In the genomic region with DNA sequence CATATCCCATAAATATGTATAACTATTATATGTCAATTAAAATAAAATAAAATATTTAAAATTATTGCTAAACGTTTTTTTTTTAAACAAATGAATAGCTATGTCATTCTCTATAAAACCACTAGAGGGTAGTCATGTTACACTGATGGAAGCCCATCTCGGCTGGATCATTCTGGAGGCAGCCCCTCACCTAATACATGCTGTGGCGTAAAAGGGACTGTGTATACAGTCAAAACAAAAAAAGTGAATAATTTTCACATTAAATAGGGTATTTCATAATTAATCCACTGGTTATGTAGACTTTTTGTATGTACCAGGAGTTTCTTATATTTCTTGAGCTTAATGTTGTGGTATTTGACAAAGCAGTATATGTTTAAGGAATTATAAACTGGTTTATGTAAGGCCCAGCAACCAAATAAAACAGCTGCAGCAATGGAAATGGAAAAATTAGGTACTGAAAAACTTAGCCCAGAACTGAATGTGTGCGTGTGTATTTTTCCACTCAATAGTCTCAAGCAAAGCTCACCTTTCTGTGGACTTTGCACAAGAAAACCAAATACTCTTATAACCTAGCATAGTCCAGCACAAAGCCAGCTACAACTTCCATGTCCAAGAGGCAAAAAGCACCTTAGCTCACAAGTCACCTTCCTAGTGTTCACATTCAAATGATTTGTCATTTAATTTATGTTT, we compare ENCODE assay signal across 8 cellular contexts.
A peak's percentile ranks its signal among the peaks of the same experiment; 100 is the strongest.
DNase-seq lines count a peak whose midpoint lies in the region; ATAC-seq and TF ChIP-seq lines count a peak whose summit lies in the region.

No MANE protein-coding gene starts in this region.

- H3K27ac Mint-ChIP-seq in osteocyte (ENCODE audit: unreplicated experiment), result no peak overlapping the region

- no peaks in the 10 kb centered on the region for H3K9me3 Mint-ChIP-seq in osteocyte (ENCODE audit: unreplicated experiment)

- H3K4me2 ChIP-seq in PC-9, result no peak overlapping the region

- H3K4me1 Mint-ChIP-seq in osteocyte (ENCODE audit: unreplicated experiment), result no peaks in the 10 kb centered on the region

- H3K27ac ChIP-seq in A673 (ENCODE audit: low read depth, low read length, poor library complexity, severe bottlenecking) (no peak overlapping the region), PC-9 (no peak overlapping the region)

- TF ChIP-seq CTCF in A673 (conservative IDR thresholded peaks at IDR 0.05; ENCODE audit: low read depth, low read length), result peak; percentile 75
- peak; percentile 69 for TF ChIP-seq CTCF in GM06990 (IDR thresholded peaks at IDR 0.05; ENCODE audit: insufficient read depth, low read length, poor library complexity, severe bottlenecking)
- TF ChIP-seq CTCF in PC-9 (conservative IDR thresholded peaks at IDR 0.05), result peak; percentile 86
- peak; percentile 74 for TF ChIP-seq CTCF in osteocyte (IDR thresholded peaks at IDR 0.05)

- BruUV-seq in A673 (replicated peaks; lab: Mats Ljungman, UMichigan) (no TSS peak), PC-9 (replicated peaks; lab: Mats Ljungman, UMichigan) (no TSS peak)

- peak; percentile 63 for ATAC-seq in HG03521 (IDR thresholded peaks at IDR 0.05; ENCODE audit: unreplicated experiment)
- ATAC-seq in GM19324 (IDR thresholded peaks at IDR 0.05; ENCODE audit: low FRiP score, unreplicated experiment), result no peak

- H3K9me3 ChIP-seq in A673 (ENCODE audit: low read depth, low read length, poor library complexity, severe bottlenecking), result no peaks in the 10 kb centered on the region
- H3K9me3 ChIP-seq in PC-9 (ENCODE audit: insufficient read depth, low read depth), result no peaks in the 10 kb centered on the region

- DNase-seq in A673 (ENCODE audit: low spot score), result peak; percentile 59
- no peak for DNase-seq in GM06990 (ENCODE audit: extremely low read depth, insufficient read length)
- DNase-seq in PC-9, result no peak
- peak; percentile 27 to 56 for DNase-seq in erythroblast (lab: John Stamatoyannopoulos, UW)
- no peak for DNase-seq in osteocyte (ENCODE audit: extremely low spot score, unreplicated experiment)
- DNase-seq in HuH-7.5 (ENCODE audit: low spot score), result no peak

- H3K79me2 ChIP-seq in PC-9 (ENCODE audit: low read depth), result no peaks in the 10 kb centered on the region

- no peaks in the 10 kb centered on the region for H3K36me3 ChIP-seq in A673 (ENCODE audit: insufficient read depth, low read length, poor library complexity, severe bottlenecking)
- no peaks in the 10 kb centered on the region for H3K36me3 ChIP-seq in GM06990 (ENCODE audit: control insufficient read depth, insufficient read depth, low read length)
- H3K36me3 ChIP-seq in PC-9 (ENCODE audit: low read depth), result no peaks in the 10 kb centered on the region

- H3F3A ChIP-seq in PC-9 (ENCODE audit: insufficient read depth, low read depth), result no peaks in the 10 kb centered on the region

- H3K27me3 Mint-ChIP-seq in osteocyte (ENCODE audit: unreplicated experiment), result peaks cover 37% of the 10 kb centered on the region

- POLR2A ChIA-PET in A673 (lab: Charles Lee; ENCODE audit: low non-redundant PET), result interaction anchor here (0.6 kb wide), 1 partner anchor 8 kb away, joined by 3 read pairs; no protein-coding TSS in a partner anchor
- POLR2A ChIA-PET in PC-9 (lab: Charles Lee; ENCODE audit: unreplicated experiment), result interaction anchor here (0.6 kb wide), 2 partner anchors 300 to 791 kb away, joined by 4 to 6 read pairs; no protein-coding TSS in a partner anchor

- no peaks in the 10 kb centered on the region for H3K36me3 Mint-ChIP-seq in osteocyte (ENCODE audit: unreplicated experiment)

- no peaks in the 10 kb centered on the region for H3K4me1 ChIP-seq in A673 (ENCODE audit: insufficient read depth, low read length, poor library complexity, severe bottlenecking)
- no peaks in the 10 kb centered on the region for H3K4me1 ChIP-seq in PC-9 (replicated peaks; ENCODE audit: insufficient read depth)

- intact Hi-C loops in A673 (cut with micrococcal nuclease; ENCODE audit: unreplicated experiment) (loop anchor here (1.0 to 5.0 kb wide), 7 partner anchors 66 to 791 kb away; no protein-coding TSS in a partner anchor), PC-9 (cut with micrococcal nuclease; ENCODE audit: unreplicated experiment) (loop anchor here (2.0 to 10.0 kb wide), 3 partner anchors 661 to 792 kb away; partner anchors contain the start of gene B3GAT2)

- no peak overlapping the region for H3K4me3 Mint-ChIP-seq in osteocyte (ENCODE audit: unreplicated experiment)

- no peaks in the 10 kb centered on the region for H4K20me1 ChIP-seq in PC-9 (ENCODE audit: insufficient read depth)

- H3K4me3 ChIP-seq in A673 (ENCODE audit: low read depth, low read length, poor library complexity, severe bottlenecking) (no peak overlapping the region), GM06990 (replicated peaks; ENCODE audit: low read depth, low read length) (no peak overlapping the region), PC-9 (no peak overlapping the region)

- peaks cover 20% of the 10 kb centered on the region for H3K27me3 ChIP-seq in A673 (replicated peaks; ENCODE audit: insufficient read depth, low read depth, low read length, poor library complexity)
- no peaks in the 10 kb centered on the region for H3K27me3 ChIP-seq in GM06990 (replicated peaks; ENCODE audit: control insufficient read depth, insufficient read depth, low read length)
- H3K27me3 ChIP-seq in PC-9 (ENCODE audit: insufficient read depth, low read depth), result peaks cover 4% of the 10 kb centered on the region; the same call in 1 of the 2 replicates

- CTCF ChIA-PET in A673 (lab: Charles Lee) (interaction anchor here (0.6 to 2.0 kb wide), 19 partner anchors 15 to 970 kb away, joined by 3 to 25 read pairs (median 3); no protein-coding TSS in a partner anchor), PC-9 (lab: Charles Lee) (interaction anchor here (0.5 to 1.4 kb wide), 18 partner anchors 10 to 1859 kb away, joined by 3 to 11 read pairs (median 4); partner anchors contain the start of gene B3GAT2)

- no peak overlapping the region for H2AFZ ChIP-seq in PC-9

- no peak for TF ChIP-seq POLR2A in erythroblast (IDR thresholded peaks at IDR 0.05; ENCODE audit: low read length)

- no peaks in the 10 kb centered on the region for H3K9me2 ChIP-seq in PC-9 (ENCODE audit: insufficient read depth)

Comparison
In these comparisons a context has a peak if more than half of its experiments do, and no peak if none do; other contexts are left out.
1. DNase-seq: peak in A673 (single experiment) and erythroblast (2 of 2); none in GM06990 (single experiment), PC-9 (0 of 2), osteocyte (single experiment) and HuH-7.5 (single experiment).
2. Peak in every context shown above with its lines, with median percentiles within 50 percentile points of each other: CTCF ChIP-seq.